ENCODE assay signal across 8 cellular contexts in genomic region chr1:167714098-167714850, GRCh38. TPM values are rescaled to one million over a fixed set of nuclear protein-coding genes. Genes with fewer than 3 reads are reported as not detected.
DNase-seq lines count a peak whose midpoint lies in the region; FAIRE-seq and TF ChIP-seq lines count a peak whose summit lies in the region.

No MANE protein-coding gene starts in this region.

- no peaks in the 10 kb centered on the region for H3K79me2 ChIP-seq in MM.1S (ENCODE audit: low read length)

- no peak for FAIRE-seq in frontal cortex (lab: Jason Lieb, UNC)

- peak overlapping the region; percentile 75 for H3K27ac ChIP-seq in MM.1S (ENCODE audit: low read length)

- peak overlapping the region; percentile 96 for H3K4me2 ChIP-seq in MM.1S (ENCODE audit: low read depth, low read length)

- H3K4me3 ChIP-seq in MM.1S (ENCODE audit: low read length): peak overlapping the region; percentile 78

- H3K9me2 ChIP-seq in MM.1S (replicated peaks; ENCODE audit: insufficient read depth, low read length): no peaks in the 10 kb centered on the region

- H2AFZ ChIP-seq in MM.1S (ENCODE audit: low read length): peak overlapping the region; percentile 99

- TF ChIP-seq CTCF in MM.1S (IDR thresholded peaks at IDR 0.05; ENCODE audit: low read length): no peak

- no peaks in the 10 kb centered on the region for H4K20me1 ChIP-seq in MM.1S (ENCODE audit: insufficient read depth, low read length)

- H3K9ac ChIP-seq in MM.1S (ENCODE audit: low read length): peak overlapping the region; percentile 85

- H3K9me3 ChIP-seq in MM.1S (replicated peaks; ENCODE audit: insufficient read depth, low read length): no peaks in the 10 kb centered on the region

- DNase-seq in GDM1 (lab: John Stamatoyannopoulos, UW) (peak; percentile 86), HCEC 1CT (peak; percentile 82), MM.1S (peak; percentile 95), SHP77 (lab: John Stamatoyannopoulos, UW) (peak; percentile 84 to 86), frontal cortex (ENCODE audit: low spot score in 2 of 2) (peak; percentile 72 to 81), nucleus accumbens (lab: John Stamatoyannopoulos, UW) (peak in 55 of 56 donors; percentile 44 to 96 (median 83)), superior temporal gyrus (ENCODE audit: extremely low spot score) (peak; percentile 95)
- DNase-seq in activated gamma-delta T cell treated with anti-CD3 and anti-CD28 coated beads, Interleukin-2, amount 50 U/mL, for 16 hours (ENCODE audit: low read depth): peak; percentile 82

- H3K4me1 ChIP-seq in MM.1S (ENCODE audit: low read length): peaks cover 25% of the 10 kb centered on the region

- no peaks in the 10 kb centered on the region for H3K27me3 ChIP-seq in MM.1S (replicated peaks; ENCODE audit: insufficient read depth, low read length)

- H3K36me3 ChIP-seq in MM.1S (replicated peaks; ENCODE audit: insufficient read depth, low read length): no peaks in the 10 kb centered on the region

- peaks cover 46% of the 10 kb centered on the region for H3F3A ChIP-seq in MM.1S (ENCODE audit: insufficient read depth, low read length)

RNA-seq across cellular contexts. Expression of gene MPZL1, which starts 7.5 kb away (rescaled TPM):
- total RNA-seq in frontal cortex: 184 TPM

Comparison
In these comparisons a context has a peak if more than half of its experiments do, and no peak if none do; other contexts are left out.
1. Peak in every context shown above with its lines: DNase-seq, H3K4me3 ChIP-seq and H3K27ac ChIP-seq.